Comparison of ENCODE assay signal across 1 cellular context in the genomic region with DNA sequence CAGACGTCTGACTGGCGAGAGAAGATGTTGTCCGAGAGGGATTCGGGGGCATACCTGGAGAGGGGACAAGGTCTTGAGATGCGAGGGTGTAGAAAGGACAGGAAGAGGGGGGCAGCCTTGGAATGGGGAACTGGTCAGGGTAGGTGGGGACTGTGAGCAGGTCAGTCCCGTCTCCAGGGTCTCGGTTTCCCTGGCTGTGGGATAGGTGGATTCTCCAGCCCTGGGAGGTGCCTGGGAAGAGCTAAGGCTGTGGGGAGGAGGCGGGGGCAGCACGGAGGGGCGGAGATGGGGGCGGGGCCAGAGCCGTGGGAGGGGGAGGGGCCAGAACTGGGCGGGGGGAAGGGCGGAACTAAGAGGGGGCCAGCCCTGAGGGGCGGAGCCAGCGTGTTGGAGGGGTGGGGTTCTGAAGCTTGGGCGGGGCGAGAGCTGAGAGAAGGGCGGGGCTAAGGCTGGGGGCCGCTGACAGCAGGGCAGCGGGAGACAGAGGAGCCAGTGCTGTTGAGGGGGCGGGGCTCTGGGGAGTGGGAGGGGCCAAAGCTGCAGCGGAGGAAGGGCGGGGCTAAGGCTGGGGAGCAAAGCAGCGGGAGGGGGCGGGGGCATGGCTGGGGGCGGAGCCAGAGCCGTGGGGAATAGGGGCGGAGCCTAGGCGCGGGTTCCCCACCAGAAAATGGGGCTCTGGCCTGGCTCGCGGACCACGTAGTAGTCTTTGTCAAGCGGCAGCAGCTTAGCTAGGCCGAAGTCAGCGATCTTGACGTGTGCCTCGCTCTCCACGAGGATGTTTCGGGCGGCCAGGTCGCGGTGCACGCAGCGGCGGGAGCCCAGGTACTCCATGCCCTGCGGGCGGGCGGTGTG.
TF ChIP-seq lines count a peak whose summit lies in the region.

No MANE protein-coding gene starts in this region.

TF ChIP-seq in SK-N-SH, 30 proteins besides CTCF, POLR2A, EP300 and RAD21:
- no peak for TF ChIP-seq FOXM1 (IDR thresholded peaks at IDR 0.05; ENCODE audit: low read depth)
- no peak for TF ChIP-seq RFX5 (IDR thresholded peaks at IDR 0.05; ENCODE audit: low read length)
- 0 out of 2 replicates have a peak, but pooled peaks have one; percentile 41 for TF ChIP-seq MXI1 (IDR thresholded peaks at IDR 0.05; ENCODE audit: low read depth, low read length)
- TF ChIP-seq CHD2 (IDR thresholded peaks at IDR 0.05; ENCODE audit: low read length, partially characterized antibody) = no peak
